20 cellular contexts compared by ENCODE assay signal in genomic region chr7:109752068-109752467, GRCh38.
A peak's percentile ranks its signal among the peaks of the same experiment; 100 is the strongest.
DNase-seq lines count a peak whose midpoint lies in the region; ATAC-seq and TF ChIP-seq lines count a peak whose summit lies in the region.
"Had no signal": no experiment of that assay in that cellular context is flagged by ENCODE, and none has a peak within 500 bp of the region (broad histone marks: within the 10 kb centered on the region; RNA-seq: fewer than 3 reads in every experiment).

No MANE protein-coding gene starts in this region.

- H3K36me3 Mint-ChIP-seq in CD4-positive, alpha-beta memory T cell, result no peaks in the 10 kb centered on the region
- H3K36me3 Mint-ChIP-seq: CD8-positive, alpha-beta memory T cell had no signal

- no peak overlapping the region for H3K27ac Mint-ChIP-seq in CD4-positive, alpha-beta memory T cell
- H3K27ac Mint-ChIP-seq: CD4-positive, alpha-beta T cell; CD8-positive, alpha-beta memory T cell had no signal

- H3K4me1 ChIP-seq in BLaER1 (peaks cover 26% of the 10 kb centered on the region), DND-41 (ENCODE audit: insufficient read depth, low read length) (peaks cover 81% of the 10 kb centered on the region), osteoblast (ENCODE audit: insufficient read depth, low read length) (no peaks in the 10 kb centered on the region)
- H3K4me1 ChIP-seq in CD4-positive, alpha-beta memory T cell (ENCODE audit: insufficient read depth, low read length), result no peaks in the 10 kb centered on the region

- H3K9ac ChIP-seq in BLaER1 (no peak overlapping the region), DND-41 (ENCODE audit: low read depth, low read length) (peak overlapping the region; percentile 68)
- H3K9ac ChIP-seq: BLaER1 treated with 17β-estradiol and CSF1 and Interleukin-3, amounts not matched to agents 10 nM and 100 nM had no signal

- peak; percentile 72 for ATAC-seq in DND-41 (ENCODE audit: insufficient read depth, low read depth)
- no peak for ATAC-seq in GM19452 (IDR thresholded peaks at IDR 0.05; ENCODE audit: unreplicated experiment)

- no peaks in the 10 kb centered on the region for H3K27me3 Mint-ChIP-seq in CD4-positive, alpha-beta memory T cell
- H3K27me3 Mint-ChIP-seq: CD4-positive, alpha-beta T cell; CD8-positive, alpha-beta memory T cell had no signal

- H3K27ac ChIP-seq in BLaER1 (no peak overlapping the region), DND-41 (ENCODE audit: low read length) (peak overlapping the region; percentile 99), osteoblast (ENCODE audit: low read depth, low read length) (no peak overlapping the region)
- H3K27ac ChIP-seq in CD4-positive, alpha-beta memory T cell (ENCODE audit: low read depth, low read length), result no peak overlapping the region
- H3K27ac ChIP-seq: BLaER1 treated with 17β-estradiol and CSF1 and Interleukin-3, amounts not matched to agents 10 nM and 100 nM; C4-2B had no signal

- H3K27me3 ChIP-seq in BLaER1 (no peaks in the 10 kb centered on the region), DND-41 (ENCODE audit: insufficient read depth, low read length, poor library complexity) (no peaks in the 10 kb centered on the region), osteoblast (ENCODE audit: insufficient read depth, low read length) (no peaks in the 10 kb centered on the region)
- no peaks in the 10 kb centered on the region for H3K27me3 ChIP-seq in CD4-positive, alpha-beta memory T cell (ENCODE audit: insufficient read depth, low read length)
- H3K27me3 ChIP-seq: BE2C; BLaER1 treated with 17β-estradiol and CSF1 and Interleukin-3, amounts not matched to agents 10 nM and 100 nM had no signal

- H3K4me2 ChIP-seq in BLaER1 (peak overlapping the region; percentile 16; the same call in 1 of the 2 replicates), DND-41 (ENCODE audit: insufficient read depth, low read length) (peak overlapping the region; percentile 62), osteoblast (ENCODE audit: insufficient read depth, low read length) (no peak overlapping the region)

- H3K4me1 Mint-ChIP-seq in CD4-positive, alpha-beta memory T cell, result no peaks in the 10 kb centered on the region
- H3K4me1 Mint-ChIP-seq: CD8-positive, alpha-beta memory T cell had no signal

- intact Hi-C loops in CD4-positive, alpha-beta memory T cell (cut with micrococcal nuclease), result no loop called here

- H4K20me1 ChIP-seq in BLaER1 (no peaks in the 10 kb centered on the region), DND-41 (ENCODE audit: insufficient read depth, low read length) (no peaks in the 10 kb centered on the region), osteoblast (ENCODE audit: insufficient read depth, low read length) (no peaks in the 10 kb centered on the region)
- H4K20me1 ChIP-seq: BLaER1 treated with 17β-estradiol and CSF1 and Interleukin-3, amounts not matched to agents 10 nM and 100 nM had no signal

- peak overlapping the region; percentile 60 for H2AFZ ChIP-seq in DND-41 (ENCODE audit: low read depth, low read length)
- H2AFZ ChIP-seq in osteoblast (ENCODE audit: low read length), result no peak overlapping the region

- H3K79me2 ChIP-seq in DND-41 (ENCODE audit: insufficient read depth, low read length) (no peaks in the 10 kb centered on the region), osteoblast (ENCODE audit: insufficient read depth, low read length) (no peaks in the 10 kb centered on the region)

- DNase-seq in DND-41 (peak; percentile 61), osteoblast (ENCODE audit: insufficient read length, low spot score, missing footprints) (peak; percentile 19), NCI-H187 treated with DMSO at 0.1 percent for 48 hours (lab: John Stamatoyannopoulos, UW) (no peak)
- DNase-seq in Jurkat, Clone E6-1 (ENCODE audit: low read depth, low spot score), result peak; percentile 95
- DNase-seq in CD4-positive, alpha-beta memory T cell, result no peak
- DNase-seq: 8988T; ACHN; BE2C; CD4-positive, alpha-beta T cell; CD8-positive, alpha-beta memory T cell; COR-L47; DMS 273 treated with DMSO at 0.1 percent for 48 hours; DMS153; DMS53; DMS79; GF-D8 had no signal

- POLR2A ChIA-PET in CD4-positive, alpha-beta memory T cell (lab: Charles Lee; ENCODE audit: partially characterized antibody), result no interaction called here

- H3K9me3 ChIP-seq in BLaER1, result peaks cover 28% of the 10 kb centered on the region
- H3K9me3 ChIP-seq in DND-41 (ENCODE audit: insufficient read depth, low read length, severe bottlenecking), result peaks cover 14% of the 10 kb centered on the region
- peaks cover 4% of the 10 kb centered on the region for H3K9me3 ChIP-seq in osteoblast (ENCODE audit: low read depth, low read length)
- H3K9me3 ChIP-seq in CD4-positive, alpha-beta memory T cell (ENCODE audit: control insufficient read depth in 1 of 2, low read length in 2 of 2), result no peaks in the 10 kb centered on the region
- H3K9me3 ChIP-seq: BE2C had no signal

- no peak for TF ChIP-seq CTCF in DND-41 (IDR thresholded peaks at IDR 0.05; ENCODE audit: borderline replicate concordance, extremely low read depth, low read length, poor library complexity, severe bottlenecking)
- no peak for TF ChIP-seq CTCF in osteoblast (IDR thresholded peaks at IDR 0.05; ENCODE audit: extremely low read depth, low read depth, low read length)

- H3K36me3 ChIP-seq in BLaER1, result no peaks in the 10 kb centered on the region
- H3K36me3 ChIP-seq in DND-41 (ENCODE audit: insufficient read depth, low read length), result no peaks in the 10 kb centered on the region; the same call in 1 of the 2 replicates
- H3K36me3 ChIP-seq in osteoblast (ENCODE audit: insufficient read depth, low read length), result no peaks in the 10 kb centered on the region
- H3K36me3 ChIP-seq in CD4-positive, alpha-beta memory T cell (ENCODE audit: insufficient read depth, low read length), result no peaks in the 10 kb centered on the region
- H3K36me3 ChIP-seq: BE2C had no signal

- no peak overlapping the region for H3K4me3 ChIP-seq in BLaER1
- peak overlapping the region in 1 of 2 experiments; percentile 40; a peak in 2 of 4 replicates for H3K4me3 ChIP-seq in DND-41 (ENCODE audit: low read depth in 1 of 2, low read length in 2 of 2)
- peak overlapping the region; percentile 31 for H3K4me3 ChIP-seq in Jurkat, Clone E6-1 (ENCODE audit: low read length)
- H3K4me3 ChIP-seq in osteoblast (ENCODE audit: insufficient read depth, low read length), result no peak overlapping the region
- H3K4me3 ChIP-seq in CD4-positive, alpha-beta memory T cell (ENCODE audit: low read length in 2 of 2), result no peak overlapping the region
- H3K4me3 ChIP-seq: BLaER1 treated with 17β-estradiol and CSF1 and Interleukin-3, amounts not matched to agents 10 nM and 100 nM had no signal

- CTCF ChIA-PET in CD4-positive, alpha-beta memory T cell (lab: Charles Lee; ENCODE audit: partially characterized antibody), result no interaction called here

- H3K9me3 Mint-ChIP-seq in CD4-positive, alpha-beta memory T cell, result peaks cover 0 to 5% (median 0%) of the 10 kb centered on the region in 8 donors

- H3K4me3 Mint-ChIP-seq in CD4-positive, alpha-beta memory T cell, result no peak overlapping the region
- H3K4me3 Mint-ChIP-seq: CD4-positive, alpha-beta T cell; CD8-positive, alpha-beta memory T cell had no signal

Comparison
In these comparisons a context has a peak if more than half of its experiments do, and no peak if none do; other contexts are left out.
1. DNase-seq: peak in DND-41 (single experiment), Jurkat, Clone E6-1 (single experiment) and osteoblast (single experiment); none in NCI-H187 treated with DMSO at 0.1 percent for 48 hours (single experiment) and CD4-positive, alpha-beta memory T cell (0 of 5).